12 cellular contexts compared by ENCODE assay signal in genomic region chrX:39816871-39817731, GRCh38.
A peak's percentile ranks its signal among the peaks of the same experiment; 100 is the strongest.
DNase-seq lines count a peak whose midpoint lies in the region; FAIRE-seq and TF ChIP-seq lines count a peak whose summit lies in the region.
"Had no signal": no experiment of that assay in that cellular context is flagged by ENCODE, and none has a peak within 500 bp of the region (broad histone marks: within the 10 kb centered on the region; RNA-seq: fewer than 3 reads in every experiment).

No MANE protein-coding gene starts in this region.

- no peaks in the 10 kb centered on the region for H3K9me3 ChIP-seq in H1 (ENCODE audit: insufficient read depth in 2 of 2, low read depth in 1 of 2, low read length in 1 of 2)
- H3K9me3 ChIP-seq: neutrophil had no signal

- peaks cover 5% of the 10 kb centered on the region; the same call in 1 of the 2 replicates for H3K23me2 ChIP-seq in H1 (ENCODE audit: low read depth, low read length)

- H3K14ac ChIP-seq in H1 (ENCODE audit: insufficient read length), result no peak overlapping the region

- no peak overlapping the region for H4K8ac ChIP-seq in H1 (ENCODE audit: extremely low read depth, insufficient read depth, low read length)

- FAIRE-seq in H1 (lab: Jason Lieb, UNC), result no peak

- DNase-seq in NCI-H510A treated with DMSO at 0.1 percent for 48 hours (lab: John Stamatoyannopoulos, UW), result peak; percentile 40
- no peak for DNase-seq in NCI-H510A (lab: John Stamatoyannopoulos, UW)
- DNase-seq in OCI-M2 (lab: John Stamatoyannopoulos, UW; ENCODE audit: unreplicated experiment), result peak; percentile 7
- DNase-seq in H1 (ENCODE audit: low read depth in 1 of 2, low spot score in 2 of 2), result peak; percentile 50 to 74
- peak; percentile 39 for DNase-seq in putamen (ENCODE audit: low spot score)
- no peak for DNase-seq in activated effector memory CD4-positive, alpha-beta T cell treated with anti-CD3 and anti-CD28 coated beads, Interleukin-2, amount 50 U/mL, for 16 hours
- no peak for DNase-seq in effector CD4-positive, alpha-beta T cell
- DNase-seq in HuH-7.5 (ENCODE audit: low spot score), result no peak
- DNase-seq: effector memory CD4-positive, alpha-beta T cell; stimulated activated naive CD4-positive, alpha-beta T cell treated with Interleukin-2 at 50 U/mL for 16 hours had no signal

- H3K56ac ChIP-seq in H1 (replicated peaks; ENCODE audit: insufficient read length, low read depth, low read length), result peak overlapping the region; percentile 63

- peak overlapping the region; percentile 90; the same call in 1 of the 2 replicates for H2AK5ac ChIP-seq in H1 (ENCODE audit: low read depth, low read length)

- H4K20me1 ChIP-seq in H1 (replicated peaks in 1 of 2; ENCODE audit: control insufficient read depth in 1 of 2, insufficient read depth in 2 of 2, low read length in 2 of 2), result no peaks in the 10 kb centered on the region

- peak overlapping the region; percentile 58 for H4K5ac ChIP-seq in H1 (ENCODE audit: insufficient read length, low read depth, low read length)

- H2BK5ac ChIP-seq in H1 (ENCODE audit: low read depth, low read length), result peak overlapping the region; percentile 96; the same call in 1 of the 2 replicates

- peak overlapping the region; percentile 46 for H3K4ac ChIP-seq in H1 (replicated peaks; ENCODE audit: insufficient read length, low read depth, low read length)

- peak overlapping the region; percentile 91 for H3K18ac ChIP-seq in H1 (ENCODE audit: extremely low read depth, low read length)

- peak in 1 of 2 experiments; percentile 61; a peak in 2 of 3 replicates for TF ChIP-seq POLR2A in H1 (IDR thresholded peaks at IDR 0.05; ENCODE audit: control extremely low read depth in 1 of 2, low read depth in 2 of 2, low read length in 2 of 2)

- peak in 1 of 2 experiments; percentile 19; a peak in 1 of 4 replicates for TF ChIP-seq RAD21 in H1 (IDR thresholded peaks at IDR 0.05 in 1 of 2, conservative IDR thresholded peaks at IDR 0.05 in 1 of 2; ENCODE audit: low read depth in 2 of 2, low read length in 2 of 2)

- peak overlapping the region; percentile 90 for H3K27ac ChIP-seq in H1 (ENCODE audit: low read depth, low read length)
- H3K27ac ChIP-seq: neutrophil, VCaP had no signal

- no peaks in the 10 kb centered on the region for H3K36me3 ChIP-seq in H1 (ENCODE audit: control insufficient read depth in 2 of 4, insufficient read depth in 4 of 4, low read length in 3 of 4)
- H3K36me3 ChIP-seq: neutrophil had no signal

- peak overlapping the region in 3 of 4 experiments; percentile 14 to 50 (median 40); a peak in 4 of 7 replicates for H3K9ac ChIP-seq in H1 (replicated peaks in 1 of 4; ENCODE audit: extremely low read depth in 1 of 4, low read depth in 3 of 4, low read length in 3 of 4)

- H2BK15ac ChIP-seq in H1 (ENCODE audit: low read length), result no peak overlapping the region

- H3K79me1 ChIP-seq in H1 (ENCODE audit: low read depth, low read length), result no peaks in the 10 kb centered on the region

- POLR2A ChIA-PET in H1 (lab: Charles Lee; ENCODE audit: partially characterized antibody), result interaction anchor here (0.9 to 3.3 kb wide), 14 partner anchors 9 to 352 kb away, joined by 3 to 15 read pairs (median 4); no protein-coding TSS in a partner anchor

- peak overlapping the region; percentile 98 for H4K91ac ChIP-seq in H1 (replicated peaks; ENCODE audit: insufficient read length, low read length)

- no peak overlapping the region for H3K23ac ChIP-seq in H1 (ENCODE audit: insufficient read length)

- no peaks in the 10 kb centered on the region; a peak in 1 of 4 replicates for H3K79me2 ChIP-seq in H1 (ENCODE audit: control insufficient read depth in 1 of 2, insufficient read depth in 2 of 2, low read length in 2 of 2)

- H3K4me3 ChIP-seq in H1 (ENCODE audit: extremely low read depth in 1 of 4, insufficient read depth in 2 of 4, low read depth in 3 of 4, low read length in 4 of 4), result peak overlapping the region in 2 of 4 experiments; percentile 11 to 50; a peak in 4 of 8 replicates

- TF ChIP-seq EP300 in H1 (IDR thresholded peaks at IDR 0.05; ENCODE audit: borderline replicate concordance in 1 of 2, low read depth in 2 of 2, low read length in 2 of 2), result peak in 1 of 2 experiments; percentile 75; a peak in 1 of 3 replicates

- peak overlapping the region; percentile 79 for H2BK120ac ChIP-seq in H1 (replicated peaks; ENCODE audit: low read depth, low read length)

- no peak for TF ChIP-seq CTCF in H1 (IDR thresholded peaks at IDR 0.05; ENCODE audit: control extremely low read depth in 1 of 3, insufficient read depth in 1 of 3, low read depth in 1 of 3, low read length in 3 of 3)

- H3K4me1 ChIP-seq in H1 (replicated peaks in 1 of 4; ENCODE audit: control insufficient read depth in 3 of 4, insufficient read depth in 4 of 4, low read length in 3 of 4), result peaks cover 10 to 38% (median 26%) of the 10 kb centered on the region in 4 experiments

- peak overlapping the region; percentile 15; the same call in 1 of the 2 replicates for H2BK20ac ChIP-seq in H1 (ENCODE audit: low read length)

- H2AFZ ChIP-seq in H1 (ENCODE audit: low read length), result no peak overlapping the region

- H2BK12ac ChIP-seq in H1 (ENCODE audit: low read depth, low read length), result peak overlapping the region; percentile 92; the same call in 1 of the 2 replicates

- CTCF ChIA-PET in H1 (lab: Charles Lee; ENCODE audit: partially characterized antibody), result interaction anchor here (0.8 to 2.1 kb wide), 8 partner anchors 22 to 202 kb away, joined by 3 to 13 read pairs (median 3); no protein-coding TSS in a partner anchor

- peaks cover 0 to 1% (median 0%) of the 10 kb centered on the region in 4 experiments; a peak in 1 of 7 replicates for H3K27me3 ChIP-seq in H1 (replicated peaks in 1 of 4; ENCODE audit: control insufficient read depth in 3 of 4, extremely low read depth in 1 of 4, insufficient read depth in 3 of 4, low read length in 3 of 4)

- H3K4me2 ChIP-seq in H1 (ENCODE audit: insufficient read depth in 1 of 2, low read depth in 2 of 2, low read length in 2 of 2), result peak overlapping the region; percentile 63 to 93

- WGBS in H1 (ENCODE audit: extremely low coverage in 1 of 2, insufficient coverage in 1 of 2, insufficient read length in 1 of 2, insufficient replicate concordance in 2 of 2, low coverage in 1 of 2, low lambda C conversion rate in 2 of 2, missing lambda C conversion rate in 1 of 2), 2 experiments, result 13% methylated on average over 8 of the region's 16 CpGs; no CpG with 5 or more reads in 1 of the 2 experiments

TF ChIP-seq in H1, 55 proteins besides CTCF, POLR2A, EP300 and RAD21 (continues in another document):
- TF ChIP-seq SAP30 (IDR thresholded peaks at IDR 0.05; ENCODE audit: insufficient read depth, insufficient replicate concordance, low read length), result no peak
- 0 out of 2 replicates have a peak, but pooled peaks have one; percentile 5 for TF ChIP-seq YY1 (IDR thresholded peaks at IDR 0.05; ENCODE audit: low read depth, low read length)
- TF ChIP-seq RBBP5 (IDR thresholded peaks at IDR 0.05; ENCODE audit: borderline replicate concordance, low read depth, low read length), result peak; percentile 88; the same call in 1 of the 2 replicates
- no peak; a peak in 1 of 4 replicates for TF ChIP-seq HDAC2 (IDR thresholded peaks at IDR 0.05; ENCODE audit: borderline replicate concordance in 1 of 2, low read depth in 2 of 2, low read length in 2 of 2)
- TF ChIP-seq E2F6 (IDR thresholded peaks at IDR 0.05), result no peak
- TF ChIP-seq TBP (IDR thresholded peaks at IDR 0.05; ENCODE audit: low read depth, low read length), result no peak
- TF ChIP-seq ASH2L (IDR thresholded peaks at IDR 0.05; ENCODE audit: low read length), result peak; percentile 95
- TF ChIP-seq TCF12 (IDR thresholded peaks at IDR 0.05; ENCODE audit: low read depth, low read length), result no peak
- no peak for TF ChIP-seq FOSL1 (IDR thresholded peaks at IDR 0.05; ENCODE audit: insufficient read depth, low read depth, low read length)
- no peak for TF ChIP-seq SIN3A (conservative IDR thresholded peaks at IDR 0.05 in 1 of 2, IDR thresholded peaks at IDR 0.05 in 1 of 2; ENCODE audit: low read depth in 1 of 2, low read length in 2 of 2)
- no peak for TF ChIP-seq CBX8 (IDR thresholded peaks at IDR 0.05; ENCODE audit: borderline replicate concordance, low read depth, low read length)
- no peak for TF ChIP-seq SUZ12 (IDR thresholded peaks at IDR 0.05; ENCODE audit: low read length)
- TF ChIP-seq TAF1 (IDR thresholded peaks at IDR 0.05; ENCODE audit: low read depth, low read length), result peak; percentile 67
- TF ChIP-seq ZNF274 (IDR thresholded peaks at IDR 0.05; ENCODE audit: borderline replicate concordance, extremely low read depth, low read length), result no peak
- no peak for TF ChIP-seq BCL11A (IDR thresholded peaks at IDR 0.05; ENCODE audit: low read depth in 2 of 2, low read length in 2 of 2)
- peak; percentile 27 for TF ChIP-seq NANOG (IDR thresholded peaks at IDR 0.05; ENCODE audit: insufficient read depth, low read depth, low read length, poor library complexity, severe bottlenecking)

Comparison
In these comparisons a context has a peak if more than half of its experiments do, and no peak if none do; other contexts are left out.
1. DNase-seq: peak in NCI-H510A treated with DMSO at 0.1 percent for 48 hours (single experiment), OCI-M2 (single experiment), H1 (2 of 2) and putamen (single experiment); none in NCI-H510A (single experiment), activated effector memory CD4-positive, alpha-beta T cell treated with anti-CD3 and anti-CD28 coated beads, Interleukin-2, amount 50 U/mL, for 16 hours (single experiment), effector CD4-positive, alpha-beta T cell (single experiment) and HuH-7.5 (single experiment).